ENCODE assay signal across 9 cellular contexts in genomic region chr17:58516644-58517377, GRCh38. TPM values are rescaled to one million over a fixed set of nuclear protein-coding genes. Genes with fewer than 3 reads are reported as not detected.
A peak's percentile ranks its signal among the peaks of the same experiment; 100 is the strongest.
DNase-seq lines count a peak whose midpoint lies in the region; ATAC-seq and TF ChIP-seq lines count a peak whose summit lies in the region.
"Had no signal": no experiment of that assay in that cellular context is flagged by ENCODE, and none has a peak within 500 bp of the region (broad histone marks: within the 10 kb centered on the region; RNA-seq: fewer than 3 reads in every experiment).

No MANE protein-coding gene starts in this region.

- peak overlapping the region; percentile 95 for H3K27ac Mint-ChIP-seq in MCF 10A (ENCODE audit: low read depth, unreplicated experiment)

- no peak overlapping the region for H2BK15ac ChIP-seq in mesendoderm (replicated peaks; ENCODE audit: low read depth)

- no peak overlapping the region for H3K4ac ChIP-seq in mesendoderm (ENCODE audit: low read depth, low read length)

- peak overlapping the region; percentile 94 for H3K9ac ChIP-seq in mesendoderm (ENCODE audit: low read length)

- BruUV-seq in MCF 10A (replicated peaks; lab: Mats Ljungman, UMichigan), result no TSS peak

- H2BK120ac ChIP-seq in mesendoderm (ENCODE audit: low read depth, low read length), result no peak overlapping the region

- no peaks in the 10 kb centered on the region for H3K9me3 ChIP-seq in heart left ventricle

- ATAC-seq in heart left ventricle (no peak), left cardiac atrium (no peak), GM18907 (IDR thresholded peaks at IDR 0.05; ENCODE audit: unreplicated experiment) (no peak)

- no peak overlapping the region for H2BK5ac ChIP-seq in mesendoderm (ENCODE audit: low read length)

- H3K36me3 Mint-ChIP-seq in MCF 10A (ENCODE audit: insufficient read depth, unreplicated experiment), result peaks cover 13% of the 10 kb centered on the region

- no peaks in the 10 kb centered on the region for H3K9me3 Mint-ChIP-seq in MCF 10A (ENCODE audit: unreplicated experiment)

- H3K23ac ChIP-seq in mesendoderm (ENCODE audit: low read length), result no peak overlapping the region

- no peak overlapping the region for H4K8ac ChIP-seq in mesendoderm (ENCODE audit: low read depth, low read length)

- peaks cover 0 to 30% (median 15%) of the 10 kb centered on the region in 9 donors for H3K36me3 ChIP-seq in heart left ventricle
- H3K36me3 ChIP-seq in mesendoderm (ENCODE audit: control insufficient read depth, insufficient read depth, low read length), result no peaks in the 10 kb centered on the region
- H3K36me3 ChIP-seq in urinary bladder (ENCODE audit: insufficient read depth), result no peaks in the 10 kb centered on the region

- intact Hi-C loops in heart left ventricle (cut with DNase I) (loop anchor here in 8 of 10 donors (5.0 to 10.0 kb wide), 10 partner anchors 60 to 640 kb away; partner anchors contain the start of genes RAD51C (in 3 of the 8), TEX14 (in 3 of the 8), PRR11 (in 1 of the 8) and SKA2 (in 1 of the 8)), left cardiac atrium (cut with DNase I) (loop anchor here (5.0 to 10.0 kb wide), 2 partner anchors 115 to 178 kb away; partner anchors contain the start of genes RAD51C (in 1 of the 2) and TEX14 (in 1 of the 2)), MCF 10A (cut with micrococcal nuclease) (no loop called here)

- POLR2A ChIA-PET in MCF 10A (lab: Yijun Ruan, JAX), result interaction anchor here (0.6 to 4.0 kb wide), 4 partner anchors 103 to 572 kb away, joined by 3 to 35 read pairs (median 4); no protein-coding TSS in a partner anchor

- TF ChIP-seq POLR2A in heart left ventricle (IDR thresholded peaks at IDR 0.05), result no peak

- peak overlapping the region; percentile 94 for H3K56ac ChIP-seq in mesendoderm (ENCODE audit: low read length)

- peaks cover 23% of the 10 kb centered on the region for H3K4me1 Mint-ChIP-seq in MCF 10A (ENCODE audit: insufficient read depth, unreplicated experiment)

- peaks cover 2% of the 10 kb centered on the region for H3K79me2 ChIP-seq in mesendoderm (ENCODE audit: control insufficient read depth, insufficient read depth, low read length)

- CTCF ChIA-PET in MCF 10A (lab: Yijun Ruan, JAX), result interaction anchor here (0.6 kb wide), 1 partner anchor 9 kb away, joined by 3 read pairs; no protein-coding TSS in a partner anchor

- H3K4me3 ChIP-seq in heart left ventricle (peak overlapping the region; percentile 65 to 97 (median 76)), mesendoderm (ENCODE audit: low read length) (peak overlapping the region; percentile 83), urinary bladder (ENCODE audit: low read depth, low read length) (peak overlapping the region; percentile 41)

- H3K27me3 ChIP-seq in heart left ventricle (no peaks in the 10 kb centered on the region), mesendoderm (ENCODE audit: insufficient read depth, low read length, poor library complexity) (no peaks in the 10 kb centered on the region)

- peaks cover 13% of the 10 kb centered on the region for H3K79me1 ChIP-seq in mesendoderm (ENCODE audit: low read length)

- no peak for TF ChIP-seq CTCF in heart left ventricle (IDR thresholded peaks at IDR 0.05)
- TF ChIP-seq CTCF in MCF 10A (IDR thresholded peaks at IDR 0.05; ENCODE audit: unreplicated experiment), result no peak

- H3K27me3 Mint-ChIP-seq in MCF 10A (ENCODE audit: insufficient read depth, unreplicated experiment), result no peaks in the 10 kb centered on the region

- peak overlapping the region; percentile 96 for H3K4me2 ChIP-seq in mesendoderm (ENCODE audit: low read length)

- H3K27ac ChIP-seq in heart left ventricle, result peak overlapping the region; percentile 83 to 99 (median 96)
- H3K27ac ChIP-seq in mesendoderm (ENCODE audit: low read depth, low read length), result no peak overlapping the region
- peak overlapping the region; percentile 84 for H3K27ac ChIP-seq in urinary bladder (ENCODE audit: low read depth)

- H3K18ac ChIP-seq in mesendoderm (ENCODE audit: low read length), result no peak overlapping the region

- H2AK5ac ChIP-seq in mesendoderm (ENCODE audit: low read length), result peak overlapping the region; percentile 37

- H3K4me1 ChIP-seq in heart left ventricle (peaks cover 5 to 69% (median 42%) of the 10 kb centered on the region in 12 donors), mesendoderm (ENCODE audit: control insufficient read depth, low read depth, low read length) (peaks cover 4% of the 10 kb centered on the region), urinary bladder (ENCODE audit: insufficient read depth) (peaks cover 2% of the 10 kb centered on the region)

- 36 to 55% (median 48%) methylated on average over 2 of the region's 2 CpGs for WGBS in heart left ventricle, 4 donors
- no CpG with 5 or more reads among the region's 2 CpGs for WGBS in mesendoderm (ENCODE audit: extremely low coverage, insufficient coverage, low lambda C conversion rate)
- WGBS in urinary bladder, result 45% methylated on average over 2 of the region's 2 CpGs

- H3K4me3 Mint-ChIP-seq in MCF 10A (ENCODE audit: unreplicated experiment), result peak overlapping the region; percentile 89

- in situ Hi-C loops in KBM-7 (cut with MboI; ENCODE audit: low pct_unique_long_range_greater_than_20kb, low sequenced_read_pairs), result no loop called here

- H4K5ac ChIP-seq in mesendoderm (ENCODE audit: low read length), result no peak overlapping the region

- no peak for DNase-seq in heart left ventricle
- DNase-seq in left cardiac atrium, result no peak
- DNase-seq in MCF 10A (ENCODE audit: unreplicated experiment), result no peak
- DNase-seq in mesendoderm, result no peak
- DNase-seq in KBM-7, result no peak
- no peak for DNase-seq in epidermal melanocyte (ENCODE audit: insufficient read length, low spot score)

RNA-seq across cellular contexts. Expression of gene MTMR4, which starts 2.4 kb away (rescaled TPM):
- total RNA-seq in heart left ventricle (10 to 100 TPM; 10.9 to 24.9 (median 19.8) TPM), left cardiac atrium (10 to 100 TPM; 11.6 to 17.4 TPM), MCF 10A (2022) (33.5 and 38.1 TPM in 2 replicates), urinary bladder (41.1 TPM)
- polyA plus RNA-seq in heart left ventricle (10 to 100 TPM in 1 of 2 donors, 1 to 10 TPM in 1; 9.1 to 22.5 TPM), urinary bladder (14.5 TPM)
- polyA plus RNA-seq in mesendoderm (2013, experiment 1 of 2), result 10.5 TPM
- 10.3 TPM for polyA plus RNA-seq in mesendoderm (2013, experiment 2 of 2)

RNA-seq across cellular contexts. Expression of gene HSF5, which starts 28.6 kb away (rescaled TPM):
- total RNA-seq in heart left ventricle, result under 1 TPM in 2 of 9 donors, not detected in 7; 0.06 to 0.19 TPM
- not detected for polyA plus RNA-seq in heart left ventricle
- total RNA-seq in left cardiac atrium, result under 1 TPM; 0.06 to 0.10 TPM
- total RNA-seq in MCF 10A (2022), result not detected in 2 replicates
- polyA plus RNA-seq in mesendoderm (2013, experiment 1 of 2), result not detected
- polyA plus RNA-seq in mesendoderm (2013, experiment 2 of 2), result not detected
- total RNA-seq in urinary bladder, result 0.26 TPM
- polyA plus RNA-seq in urinary bladder, result 0.03 TPM
- total RNA-seq: M059J had no signal
